In genomic region chr4:39931441-39931901, GRCh38 we compare ENCODE assay signal across 12 cellular contexts. TPM values are rescaled to one million over a fixed set of nuclear protein-coding genes. Genes with fewer than 3 reads are reported as not detected.
DNase-seq lines count a peak whose midpoint lies in the region; ATAC-seq and TF ChIP-seq lines count a peak whose summit lies in the region.
"Had no signal": no experiment of that assay in that cellular context is flagged by ENCODE, and none has a peak within 500 bp of the region (broad histone marks: within the 10 kb centered on the region; RNA-seq: fewer than 3 reads in every experiment).

No MANE protein-coding gene starts in this region.

- no peaks in the 10 kb centered on the region for H3K27me3 Mint-ChIP-seq in CD4-positive, CD25-positive, alpha-beta regulatory T cell

- TF ChIP-seq RAD21 in SK-N-SH (IDR thresholded peaks at IDR 0.05; ENCODE audit: low read length) = no peak

- TF ChIP-seq CTCF in PC-9 (conservative IDR thresholded peaks at IDR 0.05) = no peak
- TF ChIP-seq CTCF in left lung (IDR thresholded peaks at IDR 0.05) = no peak
- no peak for TF ChIP-seq CTCF in SK-N-SH (IDR thresholded peaks at IDR 0.05)

- no peak for TF ChIP-seq EP300 in SK-N-SH (IDR thresholded peaks at IDR 0.05; ENCODE audit: borderline replicate concordance in 1 of 2, low read depth in 1 of 2, low read length in 1 of 2)

- POLR2A ChIA-PET in PC-9 (lab: Charles Lee; ENCODE audit: unreplicated experiment) = no interaction called here
- POLR2A ChIA-PET in SK-N-SH (lab: Yijun Ruan, JAX) = no interaction called here

- H3K27ac ChIP-seq in CD4-positive, CD25-positive, alpha-beta regulatory T cell (ENCODE audit: insufficient read depth, low read length, poor library complexity, severe bottlenecking) = peak overlapping the region; percentile 47
- 0 out of 2 replicates have a peak overlapping the region, but pooled peaks have one; percentile 2 for H3K27ac ChIP-seq in PC-9
- H3K27ac ChIP-seq in left lung = peak overlapping the region in 1 of 2 donors; percentile 18
- H3K27ac ChIP-seq in SK-N-SH (ENCODE audit: low read depth in 2 of 2, low read length in 1 of 2) = no peak overlapping the region
- H3K27ac ChIP-seq: breast epithelium, neural progenitor cell had no signal

- peaks cover 15% of the 10 kb centered on the region for H3K36me3 ChIP-seq in CD4-positive, CD25-positive, alpha-beta regulatory T cell (ENCODE audit: control insufficient read depth, insufficient read depth, low read length)
- peaks cover 8% of the 10 kb centered on the region for H3K36me3 ChIP-seq in PC-9 (ENCODE audit: low read depth)
- H3K36me3 ChIP-seq in left lung = peaks cover 0 to 15% of the 10 kb centered on the region in 2 donors
- H3K36me3 ChIP-seq in SK-N-SH (replicated peaks in 1 of 2; ENCODE audit: control insufficient read depth in 1 of 2, insufficient read depth in 2 of 2, low read length in 1 of 2) = peaks cover 16 to 18% of the 10 kb centered on the region in 2 experiments
- H3K36me3 ChIP-seq: breast epithelium had no signal

- peak overlapping the region in 1 of 4 donors; percentile 29 for H3K4me3 Mint-ChIP-seq in CD4-positive, CD25-positive, alpha-beta regulatory T cell
- H3K4me3 Mint-ChIP-seq: neural progenitor cell had no signal

- peaks cover 17% of the 10 kb centered on the region for H3K4me1 ChIP-seq in CD4-positive, CD25-positive, alpha-beta regulatory T cell (ENCODE audit: control insufficient read depth, insufficient read depth, low read length, poor library complexity, severe bottlenecking)
- H3K4me1 ChIP-seq in PC-9 (replicated peaks; ENCODE audit: insufficient read depth) (no peaks in the 10 kb centered on the region), left lung (peaks cover 15 to 21% of the 10 kb centered on the region in 2 donors), SK-N-SH (ENCODE audit: control insufficient read depth in 1 of 2, insufficient read depth in 2 of 2, low read depth in 1 of 2, low read length in 1 of 2) (peaks cover 4 to 5% of the 10 kb centered on the region in 2 experiments; a peak in 2 of 4 replicates)
- H3K4me1 ChIP-seq: neural progenitor cell had no signal

- H3K9me2 ChIP-seq in PC-9 (ENCODE audit: insufficient read depth) = no peaks in the 10 kb centered on the region
- no peaks in the 10 kb centered on the region for H3K9me2 ChIP-seq in SK-N-SH

- H4K20me1 ChIP-seq in PC-9 (ENCODE audit: insufficient read depth) (peaks cover 46% of the 10 kb centered on the region), SK-N-SH (ENCODE audit: insufficient read depth) (peaks cover 9% of the 10 kb centered on the region; the same call in 1 of the 2 replicates)

- BruUV-seq in PC-9 (replicated peaks; lab: Mats Ljungman, UMichigan) = no TSS peak

- H3K36me3 Mint-ChIP-seq in CD4-positive, CD25-positive, alpha-beta regulatory T cell = peaks cover 26% of the 10 kb centered on the region

- H3K9ac ChIP-seq in SK-N-SH = no peak overlapping the region
- H3K9ac ChIP-seq: neural progenitor cell had no signal

- CTCF ChIA-PET in PC-9 (lab: Charles Lee) (no interaction called here), SK-N-SH (lab: Yijun Ruan, JAX) (interaction anchor here (0.6 to 1.1 kb wide), 2 partner anchors 462 kb away, joined by 3 read pairs; no protein-coding TSS in a partner anchor)

- ATAC-seq in CD4-positive, CD25-positive, alpha-beta regulatory T cell (ENCODE audit: low read depth in 2 of 2) = no peak
- ATAC-seq in GM18858 (IDR thresholded peaks at IDR 0.05; ENCODE audit: unreplicated experiment) (peak; percentile 34), left lung (peak; percentile 75)

- H2AFZ ChIP-seq in PC-9 (no peak overlapping the region), SK-N-SH (ENCODE audit: low read depth) (no peak overlapping the region)
- H2AFZ ChIP-seq: neural progenitor cell had no signal

- 97% methylated on average over 5 of the region's 5 CpGs for WGBS in SK-N-SH (ENCODE audit: low lambda C conversion rate)

- peaks cover 75% of the 10 kb centered on the region for H3K79me2 ChIP-seq in PC-9 (ENCODE audit: low read depth)
- peaks cover 92% of the 10 kb centered on the region for H3K79me2 ChIP-seq in SK-N-SH (ENCODE audit: insufficient read depth)

- H3K4me2 ChIP-seq in PC-9 (no peak overlapping the region), SK-N-SH (no peak overlapping the region)
- H3K4me2 ChIP-seq: neural progenitor cell had no signal

- intact Hi-C loops in PC-9 (cut with micrococcal nuclease; ENCODE audit: unreplicated experiment) = no loop called here
- intact Hi-C loops in left lung (cut with DNase I) = no loop called here

- DNase-seq in CD4-positive, CD25-positive, alpha-beta regulatory T cell = peak in 1 of 3 donors; percentile 13
- no peak for DNase-seq in PC-9
- DNase-seq in left lung = no peak
- no peak for DNase-seq in SHP77 (lab: John Stamatoyannopoulos, UW)
- DNase-seq in NCI-H446 treated with DMSO at 0.1 percent for 48 hours (lab: John Stamatoyannopoulos, UW) = no peak
- DNase-seq in NCI-H345 (lab: John Stamatoyannopoulos, UW) = no peak
- DNase-seq in SK-N-SH = no peak
- DNase-seq: HCEC 1CT, NCI-H187 treated with DMSO at 0.1 percent for 48 hours had no signal

- peaks cover 23 to 68% (median 41%) of the 10 kb centered on the region in 4 donors for H3K4me1 Mint-ChIP-seq in CD4-positive, CD25-positive, alpha-beta regulatory T cell

- H3F3A ChIP-seq in PC-9 (ENCODE audit: insufficient read depth, low read depth) (peaks cover 31% of the 10 kb centered on the region; the same call in 1 of the 2 replicates), SK-N-SH (replicated peaks; ENCODE audit: insufficient read depth) (peaks cover 13% of the 10 kb centered on the region)

- no peaks in the 10 kb centered on the region for H3K27me3 ChIP-seq in CD4-positive, CD25-positive, alpha-beta regulatory T cell (ENCODE audit: control insufficient read depth, insufficient read depth, low read length)
- H3K27me3 ChIP-seq in PC-9 (ENCODE audit: insufficient read depth, low read depth) (no peaks in the 10 kb centered on the region), left lung (no peaks in the 10 kb centered on the region), SK-N-SH (ENCODE audit: insufficient read depth) (no peaks in the 10 kb centered on the region)
- H3K27me3 ChIP-seq: breast epithelium, neural progenitor cell had no signal

- H3K4me3 ChIP-seq in CD4-positive, CD25-positive, alpha-beta regulatory T cell (ENCODE audit: low read depth, low read length) = peak overlapping the region; percentile 30
- H3K4me3 ChIP-seq in PC-9 = no peak overlapping the region
- no peak overlapping the region for H3K4me3 ChIP-seq in left lung
- H3K4me3 ChIP-seq in SK-N-SH (ENCODE audit: low read depth in 2 of 2, low read length in 1 of 2) = no peak overlapping the region
- H3K4me3 ChIP-seq: breast epithelium, neural progenitor cell had no signal

- peaks cover 0 to 2% (median 0%) of the 10 kb centered on the region in 7 donors for H3K9me3 Mint-ChIP-seq in CD4-positive, CD25-positive, alpha-beta regulatory T cell
- H3K9me3 Mint-ChIP-seq: neural progenitor cell had no signal

- H3K9me3 ChIP-seq in CD4-positive, CD25-positive, alpha-beta regulatory T cell (ENCODE audit: control insufficient read depth in 2 of 2, low read length in 2 of 2) = no peaks in the 10 kb centered on the region
- H3K9me3 ChIP-seq in PC-9 (ENCODE audit: insufficient read depth, low read depth) (no peaks in the 10 kb centered on the region), left lung (no peaks in the 10 kb centered on the region), SK-N-SH (no peaks in the 10 kb centered on the region)
- H3K9me3 ChIP-seq: breast epithelium had no signal

- peak overlapping the region; percentile 48 to 89 (median 87) for H3K27ac Mint-ChIP-seq in CD4-positive, CD25-positive, alpha-beta regulatory T cell
- H3K27ac Mint-ChIP-seq: neural progenitor cell had no signal

TF ChIP-seq in SK-N-SH, 30 proteins besides CTCF, POLR2A, EP300 and RAD21 (continues in another document):
- TF ChIP-seq POLR2AphosphoS5 (IDR thresholded peaks at IDR 0.05; ENCODE audit: low read depth, low read length) = no peak
- no peak for TF ChIP-seq YY1 (IDR thresholded peaks at IDR 0.05; ENCODE audit: low read depth)
- no peak for TF ChIP-seq SMC3 (IDR thresholded peaks at IDR 0.05; ENCODE audit: low read depth, low read length)
- no peak for TF ChIP-seq USF1 (IDR thresholded peaks at IDR 0.05; ENCODE audit: borderline replicate concordance, low read depth)
- no peak for TF ChIP-seq CHD2 (IDR thresholded peaks at IDR 0.05; ENCODE audit: low read length, partially characterized antibody)
- TF ChIP-seq RFX5 (IDR thresholded peaks at IDR 0.05; ENCODE audit: low read length) = no peak
- TF ChIP-seq IRF3 (IDR thresholded peaks at IDR 0.05; ENCODE audit: low read depth, low read length) = no peak
- no peak for TF ChIP-seq JUND (IDR thresholded peaks at IDR 0.05)
- TF ChIP-seq RCOR1 (IDR thresholded peaks at IDR 0.05; ENCODE audit: low read length) = no peak
- no peak for TF ChIP-seq TCF12 (IDR thresholded peaks at IDR 0.05)
- TF ChIP-seq TEAD4 (IDR thresholded peaks at IDR 0.05; ENCODE audit: borderline replicate concordance, insufficient read depth) = no peak

RNA-seq across cellular contexts. Expression of gene PDS5A, which starts 46.2 kb away (rescaled TPM):
- 111 TPM for total RNA-seq in CD4-positive, CD25-positive, alpha-beta regulatory T cell
- polyA plus RNA-seq in CD4-positive, CD25-positive, alpha-beta regulatory T cell = 10 to 100 TPM; 25.2 to 35.0 (median 32.2) TPM
- total RNA-seq in PC-9 (2021) (78.9 and 86.4 TPM in 2 replicates), left lung (10 to 100 TPM; 73.7 to 82.1 TPM)
- polyA plus RNA-seq in SK-N-SH (2012; rRNA removed) = 14.1 and 18.1 TPM in 2 replicates
- polyA plus RNA-seq in SK-N-SH (2012; cell fraction: cytosol; rRNA removed) = 22.0 and 23.7 TPM in 2 replicates
- polyA plus RNA-seq in SK-N-SH (2012; cell fraction: nucleus; rRNA removed) = 10.5 and 21.5 TPM in 2 replicates

Comparison
In these comparisons a context has a peak if more than half of its experiments do, and no peak if none do; other contexts are left out.
1. ATAC-seq: peak in GM18858 (single experiment) and left lung (single experiment); none in CD4-positive, CD25-positive, alpha-beta regulatory T cell (0 of 2).
2. H3K27ac ChIP-seq: peak in CD4-positive, CD25-positive, alpha-beta regulatory T cell (single experiment) and PC-9 (single experiment); none in SK-N-SH (0 of 2).